22 cellular contexts compared by ENCODE assay signal in the genomic region with DNA sequence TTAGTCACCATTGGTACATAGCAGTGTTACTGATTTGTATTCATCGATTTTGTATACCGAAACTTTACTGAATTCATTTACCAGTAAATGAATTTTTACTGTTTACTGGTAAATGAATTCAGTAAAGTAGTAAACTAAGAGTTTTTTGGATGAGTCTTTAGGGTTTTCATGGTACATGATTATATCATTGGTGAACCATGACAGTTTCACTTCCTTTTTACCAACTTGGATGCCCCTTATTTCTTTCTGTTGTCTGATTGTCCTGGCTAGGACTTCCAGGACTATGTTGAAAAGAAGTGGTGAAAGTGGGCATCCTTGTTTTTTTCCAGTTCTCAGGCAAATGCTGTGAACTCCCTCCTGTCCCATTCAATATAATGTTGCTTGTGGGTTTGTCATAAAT.
DNase-seq lines count a peak whose midpoint lies in the region; ATAC-seq and TF ChIP-seq lines count a peak whose summit lies in the region.
"Had no signal": no experiment of that assay in that cellular context is flagged by ENCODE, and none has a peak within 500 bp of the region (broad histone marks: within the 10 kb centered on the region; RNA-seq: fewer than 3 reads in every experiment).

No MANE protein-coding gene starts in this region.

- TF ChIP-seq POLR2A in GM18505 (IDR thresholded peaks at IDR 0.05; ENCODE audit: borderline replicate concordance, extremely low read depth, insufficient read depth, insufficient read length), result no peak

- ATAC-seq in GM18505 (IDR thresholded peaks at IDR 0.05; ENCODE audit: unreplicated experiment), result peak; percentile 71
- ATAC-seq in GM19351 (IDR thresholded peaks at IDR 0.05; ENCODE audit: unreplicated experiment), result peak; percentile 64
- ATAC-seq in HG03342 (IDR thresholded peaks at IDR 0.05; ENCODE audit: unreplicated experiment), result peak; percentile 60
- ATAC-seq in left colon, result no peak
- ATAC-seq: HCT116, K562, SK-N-SH treated with all-trans-retinoic acid at 6 μM for 48 hours, T-cell had no signal

- intact Hi-C loops in left colon (cut with DNase I, micrococcal nuclease), result no loop called here

- peak; percentile 38 for DNase-seq in NAMALWA (ENCODE audit: low spot score)
- no peak for DNase-seq in Ammon's horn (ENCODE audit: low spot score)
- no peak for DNase-seq in HK-2 (ENCODE audit: unreplicated experiment)
- no peak for DNase-seq in left colon
- no peak for DNase-seq in hepatic stellate cell (ENCODE audit: low spot score)
- DNase-seq: ACHN; DMS79 treated with DMSO at 0.1 percent for 48 hours; GOT3; NCI-H146; NCI-H2029 treated with DMSO at 0.1 percent for 48 hours; NCI-H2171 treated with DMSO at 0.1 percent for 48 hours; NCI-H446 treated with DMSO at 0.1 percent for 48 hours; NK-92 treated with Interleukin-12 subunit alpha and Interleukin-12 subunit beta, amount 100 ng/mL, for 24 hours; SHP77 treated with DMSO at 0.1 percent for 48 hours; T-cell; T-helper 9 cell had no signal
